Comparison of ENCODE assay signal across 8 cellular contexts in genomic region chr1:155084722-155085503, GRCh38. TPM values are rescaled to one million over a fixed set of nuclear protein-coding genes. Genes with fewer than 3 reads are reported as not detected.
DNase-seq lines count a peak whose midpoint lies in the region; ATAC-seq and TF ChIP-seq lines count a peak whose summit lies in the region.

No MANE protein-coding gene starts in this region.

- TF ChIP-seq POLR2A in NB4 (IDR thresholded peaks at IDR 0.05; ENCODE audit: extremely low read depth, insufficient read length): peak; percentile 55

- H3K4me3 ChIP-seq in NB4 (ENCODE audit: low read depth, low read length): peak overlapping the region; percentile 77

- CTCF ChIA-PET in GM10248 (lab: Yijun Ruan, JAX): interaction anchor here (0.6 to 5.1 kb wide), 66 partner anchors 9 to 606 kb away, joined by 3 to 169 read pairs (median 5); partner anchors contain the start of genes ADAM15, DPM3, EFNA4 and FLAD1

- peak; percentile 94 for TF ChIP-seq CTCF in GM10248 (IDR thresholded peaks at IDR 0.05; ENCODE audit: control extremely low read depth, extremely low read depth, low read depth, missing control alignments)
- TF ChIP-seq CTCF in NB4 (IDR thresholded peaks at IDR 0.05; ENCODE audit: low read depth, low read length): peak; percentile 82

- DNase-seq in GM10248 (ENCODE audit: extremely low spot score): peak; percentile 96
- peak; percentile 95 for DNase-seq in NB4 (ENCODE audit: low read depth)
- peak; percentile 99 for DNase-seq in SK-N-DZ (ENCODE audit: low spot score)
- peak; percentile 93 for DNase-seq in activated naive CD4-positive, alpha-beta T cell treated with anti-CD3 and anti-CD28 coated beads, Interleukin-2, amount 50 U/mL, for 16 hours
- peak; percentile 55 for DNase-seq in glomerular endothelial cell (ENCODE audit: extremely low read depth, low read depth, low spot score)
- DNase-seq in occipital lobe (lab: John Stamatoyannopoulos, UW): peak; percentile 92

- H3K27ac ChIP-seq in temporal lobe (ENCODE audit: low read depth, low read length): peak overlapping the region; percentile 76

- peak; percentile 63 for ATAC-seq in HG02588 (IDR thresholded peaks at IDR 0.05; ENCODE audit: unreplicated experiment)

- POLR2A ChIA-PET in GM10248 (lab: Yijun Ruan, JAX): interaction anchor here (1.1 kb wide), 1 partner anchor 68 kb away, joined by 4 read pairs; no protein-coding TSS in a partner anchor

RNA-seq across cellular contexts. Expression of gene EFNA3, which starts 6.3 kb away (rescaled TPM):
- polyA plus RNA-seq in SK-N-DZ (2014; cell fraction: cytosol; rRNA removed): 13.3 and 15.9 TPM in 2 replicates
- polyA plus RNA-seq in SK-N-DZ (2014; cell fraction: nucleus; rRNA removed): 10.2 and 10.5 TPM in 2 replicates
- total RNA-seq in glomerular endothelial cell (1.5 and 4.0 TPM in 2 replicates), occipital lobe (7.6 TPM), temporal lobe (10.6 TPM)

RNA-seq across cellular contexts. Expression of gene EFNA4, which starts 21.4 kb away (rescaled TPM):
- polyA plus RNA-seq in SK-N-DZ (2014; cell fraction: cytosol; rRNA removed): 12.7 and 13.3 TPM in 2 replicates
- polyA plus RNA-seq in SK-N-DZ (2014; cell fraction: nucleus; rRNA removed): 9.2 and 10.1 TPM in 2 replicates
- 19.2 and 25.1 TPM in 2 replicates for total RNA-seq in glomerular endothelial cell
- total RNA-seq in occipital lobe: 0.62 TPM
- total RNA-seq in temporal lobe: 0.74 TPM

RNA-seq across cellular contexts. Expression of gene ADAM15, which starts 33.8 kb away (rescaled TPM):
- 55.4 and 55.5 TPM in 2 replicates for polyA plus RNA-seq in SK-N-DZ (2014; cell fraction: cytosol; rRNA removed)
- 227 and 243 TPM in 2 replicates for polyA plus RNA-seq in SK-N-DZ (2014; cell fraction: nucleus; rRNA removed)
- total RNA-seq in glomerular endothelial cell: 405 and 619 TPM in 2 replicates
- total RNA-seq in occipital lobe: 13.3 TPM
- 11.1 TPM for total RNA-seq in temporal lobe

RNA-seq across cellular contexts. Expression of gene EFNA1, which starts 42.8 kb away (rescaled TPM):
- polyA plus RNA-seq in SK-N-DZ (2014; cell fraction: cytosol; rRNA removed): 3.2 and 3.8 TPM in 2 replicates
- 3.3 and 4.0 TPM in 2 replicates for polyA plus RNA-seq in SK-N-DZ (2014; cell fraction: nucleus; rRNA removed)
- 77.9 and 195 TPM in 2 replicates for total RNA-seq in glomerular endothelial cell
- total RNA-seq in occipital lobe: 2.7 TPM
- total RNA-seq in temporal lobe: 2.7 TPM

RNA-seq across cellular contexts. Expression of gene SLC50A1, which starts 50.7 kb away (rescaled TPM):
- polyA plus RNA-seq in SK-N-DZ (2014; cell fraction: cytosol; rRNA removed): 37.2 and 42.8 TPM in 2 replicates
- 18.7 and 19.9 TPM in 2 replicates for polyA plus RNA-seq in SK-N-DZ (2014; cell fraction: nucleus; rRNA removed)
- total RNA-seq in glomerular endothelial cell: 21.0 and 29.1 TPM in 2 replicates
- total RNA-seq in occipital lobe: 6.2 TPM
- 5.2 TPM for total RNA-seq in temporal lobe

Comparison
In these comparisons a context has a peak if more than half of its experiments do, and no peak if none do; other contexts are left out.
1. Peak in every context shown above with its lines: DNase-seq, ATAC-seq, H3K4me3 ChIP-seq and H3K27ac ChIP-seq.
2. RNA of gene EFNA4, which starts 21.4 kb away (total RNA-seq): 19.2 to 25.1 TPM in glomerular endothelial cell; 0.74 TPM in temporal lobe (single experiment) and 0.62 TPM in occipital lobe (single experiment); every median in the first group is over 10 times any median in the second.
3. RNA of gene ADAM15, which starts 33.8 kb away (total RNA-seq): 405 to 619 TPM in glomerular endothelial cell; 13.3 TPM in occipital lobe (single experiment) and 11.1 TPM in temporal lobe (single experiment); every median in the first group is over 10 times any median in the second.